ENCODE assay signal across 1 cellular context in the genomic region with DNA sequence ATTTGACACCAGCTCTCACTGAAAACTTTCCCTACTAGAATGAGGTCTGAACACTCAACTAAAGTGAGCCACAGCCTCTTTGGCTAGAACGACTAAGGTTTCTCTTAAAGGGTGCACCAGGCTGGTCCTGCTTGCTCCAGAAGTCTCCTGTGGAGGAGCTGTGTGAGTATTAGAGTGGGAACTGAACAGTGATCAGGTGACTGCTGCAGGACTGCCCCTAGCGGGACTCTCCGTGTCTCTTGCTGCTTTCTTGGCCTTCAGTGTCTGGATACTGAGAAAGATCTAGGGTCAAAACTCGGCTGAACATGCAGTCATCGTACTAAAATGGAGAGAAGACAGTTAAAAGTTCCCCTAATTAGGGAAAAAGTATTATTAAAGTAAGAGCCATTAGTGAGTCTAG.
TF ChIP-seq lines count a peak whose summit lies in the region.

No MANE protein-coding gene starts in this region.

TF ChIP-seq in SK-N-SH, 30 proteins besides CTCF, POLR2A, EP300 and RAD21 (continued from another document):
- TF ChIP-seq, protein P1, sequence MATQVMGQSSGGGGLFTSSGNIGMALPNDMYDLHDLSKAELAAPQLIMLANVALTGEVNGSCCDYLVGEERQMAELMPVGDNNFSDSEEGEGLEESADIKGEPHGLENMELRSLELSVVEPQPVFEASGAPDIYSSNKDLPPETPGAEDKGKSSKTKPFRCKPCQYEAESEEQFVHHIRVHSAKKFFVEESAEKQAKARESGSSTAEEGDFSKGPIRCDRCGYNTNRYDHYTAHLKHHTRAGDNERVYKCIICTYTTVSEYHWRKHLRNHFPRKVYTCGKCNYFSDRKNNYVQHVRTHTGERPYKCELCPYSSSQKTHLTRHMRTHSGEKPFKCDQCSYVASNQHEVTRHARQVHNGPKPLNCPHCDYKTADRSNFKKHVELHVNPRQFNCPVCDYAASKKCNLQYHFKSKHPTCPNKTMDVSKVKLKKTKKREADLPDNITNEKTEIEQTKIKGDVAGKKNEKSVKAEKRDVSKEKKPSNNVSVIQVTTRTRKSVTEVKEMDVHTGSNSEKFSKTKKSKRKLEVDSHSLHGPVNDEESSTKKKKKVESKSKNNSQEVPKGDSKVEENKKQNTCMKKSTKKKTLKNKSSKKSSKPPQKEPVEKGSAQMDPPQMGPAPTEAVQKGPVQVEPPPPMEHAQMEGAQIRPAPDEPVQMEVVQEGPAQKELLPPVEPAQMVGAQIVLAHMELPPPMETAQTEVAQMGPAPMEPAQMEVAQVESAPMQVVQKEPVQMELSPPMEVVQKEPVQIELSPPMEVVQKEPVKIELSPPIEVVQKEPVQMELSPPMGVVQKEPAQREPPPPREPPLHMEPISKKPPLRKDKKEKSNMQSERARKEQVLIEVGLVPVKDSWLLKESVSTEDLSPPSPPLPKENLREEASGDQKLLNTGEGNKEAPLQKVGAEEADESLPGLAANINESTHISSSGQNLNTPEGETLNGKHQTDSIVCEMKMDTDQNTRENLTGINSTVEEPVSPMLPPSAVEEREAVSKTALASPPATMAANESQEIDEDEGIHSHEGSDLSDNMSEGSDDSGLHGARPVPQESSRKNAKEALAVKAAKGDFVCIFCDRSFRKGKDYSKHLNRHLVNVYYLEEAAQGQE (IDR thresholded peaks at IDR 0.05; ENCODE audit: low read depth, low read length): no peak
- TF ChIP-seq, protein P2, sequence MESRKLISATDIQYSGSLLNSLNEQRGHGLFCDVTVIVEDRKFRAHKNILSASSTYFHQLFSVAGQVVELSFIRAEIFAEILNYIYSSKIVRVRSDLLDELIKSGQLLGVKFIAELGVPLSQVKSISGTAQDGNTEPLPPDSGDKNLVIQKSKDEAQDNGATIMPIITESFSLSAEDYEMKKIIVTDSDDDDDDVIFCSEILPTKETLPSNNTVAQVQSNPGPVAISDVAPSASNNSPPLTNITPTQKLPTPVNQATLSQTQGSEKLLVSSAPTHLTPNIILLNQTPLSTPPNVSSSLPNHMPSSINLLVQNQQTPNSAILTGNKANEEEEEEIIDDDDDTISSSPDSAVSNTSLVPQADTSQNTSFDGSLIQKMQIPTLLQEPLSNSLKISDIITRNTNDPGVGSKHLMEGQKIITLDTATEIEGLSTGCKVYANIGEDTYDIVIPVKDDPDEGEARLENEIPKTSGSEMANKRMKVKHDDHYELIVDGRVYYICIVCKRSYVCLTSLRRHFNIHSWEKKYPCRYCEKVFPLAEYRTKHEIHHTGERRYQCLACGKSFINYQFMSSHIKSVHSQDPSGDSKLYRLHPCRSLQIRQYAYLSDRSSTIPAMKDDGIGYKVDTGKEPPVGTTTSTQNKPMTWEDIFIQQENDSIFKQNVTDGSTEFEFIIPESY (IDR thresholded peaks at IDR 0.05; ENCODE audit: borderline replicate concordance, low read depth): no peak
- no peak for TF ChIP-seq YY1 (IDR thresholded peaks at IDR 0.05; ENCODE audit: low read depth)
- TF ChIP-seq POLR2AphosphoS5 (IDR thresholded peaks at IDR 0.05; ENCODE audit: low read depth, low read length): no peak
- TF ChIP-seq MXI1 (IDR thresholded peaks at IDR 0.05; ENCODE audit: low read depth, low read length): no peak
- TF ChIP-seq, protein P3, sequence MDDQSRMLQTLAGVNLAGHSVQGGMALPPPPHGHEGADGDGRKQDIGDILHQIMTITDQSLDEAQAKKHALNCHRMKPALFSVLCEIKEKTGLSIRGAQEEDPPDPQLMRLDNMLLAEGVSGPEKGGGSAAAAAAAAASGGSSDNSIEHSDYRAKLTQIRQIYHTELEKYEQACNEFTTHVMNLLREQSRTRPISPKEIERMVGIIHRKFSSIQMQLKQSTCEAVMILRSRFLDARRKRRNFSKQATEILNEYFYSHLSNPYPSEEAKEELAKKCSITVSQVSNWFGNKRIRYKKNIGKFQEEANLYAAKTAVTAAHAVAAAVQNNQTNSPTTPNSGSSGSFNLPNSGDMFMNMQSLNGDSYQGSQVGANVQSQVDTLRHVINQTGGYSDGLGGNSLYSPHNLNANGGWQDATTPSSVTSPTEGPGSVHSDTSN (IDR thresholded peaks at IDR 0.05): no peak
- no peak for TF ChIP-seq ELF1 (IDR thresholded peaks at IDR 0.05)
- TF ChIP-seq, protein P4, sequence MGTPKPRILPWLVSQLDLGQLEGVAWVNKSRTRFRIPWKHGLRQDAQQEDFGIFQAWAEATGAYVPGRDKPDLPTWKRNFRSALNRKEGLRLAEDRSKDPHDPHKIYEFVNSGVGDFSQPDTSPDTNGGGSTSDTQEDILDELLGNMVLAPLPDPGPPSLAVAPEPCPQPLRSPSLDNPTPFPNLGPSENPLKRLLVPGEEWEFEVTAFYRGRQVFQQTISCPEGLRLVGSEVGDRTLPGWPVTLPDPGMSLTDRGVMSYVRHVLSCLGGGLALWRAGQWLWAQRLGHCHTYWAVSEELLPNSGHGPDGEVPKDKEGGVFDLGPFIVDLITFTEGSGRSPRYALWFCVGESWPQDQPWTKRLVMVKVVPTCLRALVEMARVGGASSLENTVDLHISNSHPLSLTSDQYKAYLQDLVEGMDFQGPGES (IDR thresholded peaks at IDR 0.05; ENCODE audit: low read depth, low read length): no peak
